In the genomic region with DNA sequence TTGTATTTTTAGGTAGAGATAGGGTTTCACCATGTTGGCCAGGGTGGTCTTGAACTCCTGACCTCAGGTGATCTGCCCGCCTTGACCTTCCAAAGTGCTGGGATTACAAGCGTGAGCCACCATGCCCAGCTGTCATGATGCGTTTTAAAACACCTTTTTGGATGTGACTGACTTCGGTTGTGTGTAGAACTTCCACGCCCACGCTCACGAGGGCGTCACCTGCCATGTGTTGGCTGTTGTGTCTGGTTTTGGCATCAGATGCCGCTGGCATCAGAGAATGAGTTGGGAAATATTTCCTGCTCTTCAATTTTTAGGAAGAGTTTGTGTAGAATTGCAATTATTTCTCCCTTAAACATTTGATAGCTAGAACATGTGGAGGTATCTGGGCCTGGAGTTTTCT, we compare ENCODE assay signal across 16 cellular contexts.
"Had no signal": no experiment of that assay in that cellular context is flagged by ENCODE, and none has a peak within 500 bp of the region (broad histone marks: within the 10 kb centered on the region; RNA-seq: fewer than 3 reads in every experiment).

No MANE protein-coding gene starts in this region.

- ATAC-seq: activated CD4-positive, CD25-positive, alpha-beta regulatory T cell treated with anti-CD3 and anti-CD28 coated beads, Interleukin-2, amount 50 U/mL, for 24 hours; right cardiac atrium had no signal

- H3K9me3 ChIP-seq: esophagus squamous epithelium had no signal

- DNase-seq: activated effector memory CD4-positive, alpha-beta T cell treated with Interleukin-2 at 50 U/mL for 16 hours; activated naive CD8-positive, alpha-beta T cell treated with anti-CD3 and anti-CD28 coated beads for 36 hours; activated T-cell treated with anti-CD3 and anti-CD28 coated beads, Interleukin-2, amount 50 U/mL, for 1 hour; esophagus squamous epithelium; foreskin fibroblast; nucleus accumbens; stimulated activated naive CD4-positive, alpha-beta T cell; substantia nigra had no signal

- H3K27ac ChIP-seq: esophagus squamous epithelium, left ventricle myocardium inferior had no signal

- H3K9me3 Mint-ChIP-seq: T-helper 2 cell treated with Interferon-gamma antibody and Interleukin-4, amounts not matched to agents 5 μg/mL and 100 μg/mL, for 36 hours had no signal

- H3K4me3 ChIP-seq: esophagus squamous epithelium, left ventricle myocardium inferior had no signal

- H3K4me3 Mint-ChIP-seq: activated naive CD8-positive, alpha-beta T cell treated with anti-CD3 and anti-CD28 coated beads for 36 hours; mesothelial cell of epicardium; T-helper 2 cell treated with Interferon-gamma antibody and Interleukin-4, amounts not matched to agents 5 μg/mL and 100 μg/mL, for 36 hours; type B pancreatic cell had no signal

- H3K27me3 Mint-ChIP-seq: activated naive CD8-positive, alpha-beta T cell treated with anti-CD3 and anti-CD28 coated beads for 36 hours had no signal

- H3K4me1 ChIP-seq: esophagus squamous epithelium had no signal

- H3K27me3 ChIP-seq: esophagus squamous epithelium had no signal

- H3K36me3 Mint-ChIP-seq: activated naive CD8-positive, alpha-beta T cell treated with anti-CD3 and anti-CD28 coated beads for 36 hours; mesothelial cell of epicardium; type B pancreatic cell had no signal

- H3K27ac Mint-ChIP-seq: activated naive CD8-positive, alpha-beta T cell treated with anti-CD3 and anti-CD28 coated beads for 36 hours; progenitor cell of endocrine pancreas; T-helper 2 cell treated with Interferon-gamma antibody and Interleukin-4, amounts not matched to agents 5 μg/mL and 100 μg/mL, for 36 hours had no signal

- H3K36me3 ChIP-seq: esophagus squamous epithelium, left ventricle myocardium inferior had no signal

- FAIRE-seq: bronchial epithelial cell had no signal
